ENCODE assay signal across 1 cellular context in genomic region chr1:244652699-244653438, GRCh38.
TF ChIP-seq lines count a peak whose summit lies in the region.

TSS of gene DESI2 (plus strand) at chr1:244653126. CDS start at chr1:244653314, 188 bp downstream.

TF ChIP-seq in IMR-90, 13 proteins besides CTCF, POLR2A, EP300 and RAD21 (continued from another document):
- TF ChIP-seq CHD1 (IDR thresholded peaks at IDR 0.05; ENCODE audit: low read depth, low read length): no peak; the same call in 1 of the 2 replicates
TF ChIP-seq in IMR-90: peak in this region for 3.
